Comparison of ENCODE assay signal across 9 cellular contexts in the genomic region with DNA sequence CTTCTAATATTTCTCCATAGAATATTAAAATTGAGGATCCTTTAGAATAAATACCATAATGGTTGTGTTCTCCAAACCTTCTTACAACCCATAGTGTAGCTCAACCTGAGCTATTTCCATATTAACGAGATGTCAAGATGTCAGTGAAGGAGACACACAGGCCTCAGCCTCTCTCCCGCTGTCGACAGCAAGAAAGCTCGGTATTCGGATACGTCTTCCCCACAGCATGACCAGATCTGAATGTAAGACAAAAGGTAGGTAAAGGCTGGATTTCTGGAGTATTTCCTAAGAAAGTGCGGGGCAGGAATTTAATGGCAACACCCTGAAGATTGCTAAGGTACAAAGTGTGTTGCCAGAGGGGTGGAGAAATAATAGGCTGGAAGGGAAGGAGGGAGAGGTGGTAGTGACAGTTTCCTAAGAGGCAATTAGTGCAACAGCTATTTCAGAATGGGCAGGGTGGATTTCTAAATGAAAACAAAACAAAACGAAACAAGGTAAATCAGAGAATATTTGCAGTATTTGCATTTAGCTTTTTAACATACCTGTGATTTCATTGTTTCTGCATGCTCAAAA. TPM values are rescaled to one million over a fixed set of nuclear protein-coding genes. Genes with fewer than 3 reads are reported as not detected.
DNase-seq lines count a peak whose midpoint lies in the region; ATAC-seq lines count a peak whose summit lies in the region.
"Had no signal": no experiment of that assay in that cellular context is flagged by ENCODE, and none has a peak within 500 bp of the region (broad histone marks: within the 10 kb centered on the region; RNA-seq: fewer than 3 reads in every experiment).

No MANE protein-coding gene starts in this region.

- CTCF ChIA-PET in activated CD4-positive, alpha-beta memory T cell treated with anti-CD3 and anti-CD28 coated beads for 36 hours (lab: Charles Lee): interaction anchor here (1.1 kb wide), 1 partner anchor 203 kb away, joined by 3 read pairs; no protein-coding TSS in a partner anchor

- peaks cover 67% of the 10 kb centered on the region for H3K4me1 ChIP-seq in iPS-18a (ENCODE audit: control insufficient read depth, low read depth, low read length)

- no peaks in the 10 kb centered on the region for H3K9me3 ChIP-seq in iPS-18a (ENCODE audit: control insufficient read depth, low read depth, low read length)
- H3K9me3 ChIP-seq: testis had no signal

- intact Hi-C loops in activated CD4-positive, alpha-beta memory T cell treated with anti-CD3 and anti-CD28 coated beads for 36 hours (cut with micrococcal nuclease): loop anchor here (1.0 to 5.0 kb wide), 3 partner anchors 15 to 853 kb away; no protein-coding TSS in a partner anchor

- H3K36me3 ChIP-seq in iPS-18a (ENCODE audit: control insufficient read depth, low read depth, low read length): no peaks in the 10 kb centered on the region

- peak overlapping the region; percentile 79 for H3K4me3 ChIP-seq in iPS-18a (ENCODE audit: low read length)

- peaks cover 32% of the 10 kb centered on the region for H3K36me3 Mint-ChIP-seq in activated CD4-positive, alpha-beta memory T cell treated with anti-CD3 and anti-CD28 coated beads for 36 hours

- H3K27me3 Mint-ChIP-seq in activated CD4-positive, alpha-beta memory T cell treated with anti-CD3 and anti-CD28 coated beads for 36 hours: no peaks in the 10 kb centered on the region
- H3K27me3 Mint-ChIP-seq in stimulated activated naive CD8-positive, alpha-beta T cell treated with anti-CD3 and anti-CD28 coated beads, Interleukin-15, amount 100 ng/mL, for 72 hours: no peaks in the 10 kb centered on the region

- no peaks in the 10 kb centered on the region for H3K27me3 ChIP-seq in iPS-18a (ENCODE audit: control insufficient read depth, insufficient read depth, low read length)
- H3K27me3 ChIP-seq: testis had no signal

- peak overlapping the region; percentile 96 for H3K4me3 Mint-ChIP-seq in activated CD4-positive, alpha-beta memory T cell treated with anti-CD3 and anti-CD28 coated beads for 36 hours
- H3K4me3 Mint-ChIP-seq in stimulated activated naive CD8-positive, alpha-beta T cell treated with anti-CD3 and anti-CD28 coated beads, Interleukin-15, amount 100 ng/mL, for 72 hours: peak overlapping the region; percentile 82 to 97

- ATAC-seq in stimulated activated naive CD8-positive, alpha-beta T cell treated with anti-CD3 and anti-CD28 coated beads, Interleukin-15, amount 100 ng/mL, for 72 hours: no peak

- H3K4me1 Mint-ChIP-seq in activated CD4-positive, alpha-beta memory T cell treated with anti-CD3 and anti-CD28 coated beads for 36 hours (ENCODE audit: low read depth): peaks cover 64% of the 10 kb centered on the region
- H3K4me1 Mint-ChIP-seq in stimulated activated naive CD8-positive, alpha-beta T cell treated with anti-CD3 and anti-CD28 coated beads, Interleukin-15, amount 100 ng/mL, for 72 hours: peaks cover 72% of the 10 kb centered on the region

- no peaks in the 10 kb centered on the region for H3K9me3 Mint-ChIP-seq in activated CD4-positive, alpha-beta memory T cell treated with anti-CD3 and anti-CD28 coated beads for 36 hours
- no peaks in the 10 kb centered on the region for H3K9me3 Mint-ChIP-seq in stimulated activated naive CD8-positive, alpha-beta T cell treated with anti-CD3 and anti-CD28 coated beads, Interleukin-15, amount 100 ng/mL, for 72 hours

- H3K27ac ChIP-seq in iPS-18a (ENCODE audit: low read length): no peak overlapping the region

- peak overlapping the region; percentile 87 for H3K9ac ChIP-seq in iPS-18a (ENCODE audit: low read length)

- POLR2A ChIA-PET in activated CD4-positive, alpha-beta memory T cell treated with anti-CD3 and anti-CD28 coated beads for 36 hours (lab: Charles Lee): interaction anchor here (1.5 kb wide), 1 partner anchor 204 kb away, joined by 6 read pairs; no protein-coding TSS in a partner anchor

- H3K27ac Mint-ChIP-seq in activated CD4-positive, alpha-beta memory T cell treated with anti-CD3 and anti-CD28 coated beads for 36 hours: peak overlapping the region; percentile 97
- H3K27ac Mint-ChIP-seq in stimulated activated naive CD8-positive, alpha-beta T cell treated with anti-CD3 and anti-CD28 coated beads, Interleukin-15, amount 100 ng/mL, for 72 hours: peak overlapping the region; percentile 98

- DNase-seq in NOMO-1 treated with DMSO at 0.1 percent for 48 hours (lab: John Stamatoyannopoulos, UW; ENCODE audit: unreplicated experiment): peak; percentile 1
- DNase-seq in NOMO-1 (lab: John Stamatoyannopoulos, UW; ENCODE audit: unreplicated experiment in 2 of 2): no peak
- DNase-seq in activated CD4-positive, alpha-beta memory T cell treated with anti-CD3 and anti-CD28 coated beads for 36 hours: no peak
- DNase-seq in stimulated activated naive CD8-positive, alpha-beta T cell treated with anti-CD3 and anti-CD28 coated beads, Interleukin-15, amount 100 ng/mL, for 72 hours: no peak
- DNase-seq in A172 (ENCODE audit: low spot score): no peak
- no peak for DNase-seq in NCI-H2029 treated with DMSO at 0.1 percent for 48 hours (lab: John Stamatoyannopoulos, UW)
- DNase-seq in AG08395 (ENCODE audit: low spot score): no peak
- DNase-seq: testis had no signal

RNA-seq across cellular contexts. Expression of a gene that starts 1.7 kb away (rescaled TPM):
- 10 to 100 TPM; 46.8 to 47.7 TPM for total RNA-seq in activated CD4-positive, alpha-beta memory T cell treated with anti-CD3 and anti-CD28 coated beads for 36 hours
- 93.3 and 110 TPM in 2 replicates for total RNA-seq in A172 (2014; rRNA removed; shearing (Covaris generic))

RNA-seq across cellular contexts. Expression of a gene that starts 11.1 kb away (rescaled TPM):
- under 1 TPM; 0.33 to 0.34 TPM for total RNA-seq in activated CD4-positive, alpha-beta memory T cell treated with anti-CD3 and anti-CD28 coated beads for 36 hours
- total RNA-seq in A172 (2014; rRNA removed; shearing (Covaris generic)): 0.09 TPM in 1 of 2 replicates, not detected in the other
